1 cellular context compared by ENCODE assay signal in genomic region chr3:50616003-50616769, GRCh38.
A peak's percentile ranks its signal among the peaks of the same experiment; 100 is the strongest.
TF ChIP-seq lines count a peak whose summit lies in the region.

No MANE protein-coding gene starts in this region.

TF ChIP-seq in HepG2, 621 proteins besides CTCF, POLR2A, EP300 and RAD21 (continued from another document and continues in another):
- TF ChIP-seq RERE (CRISPR knock-in tag; IDR thresholded peaks at IDR 0.05; ENCODE audit: low read depth) (no peak), ZNF350 (CRISPR knock-in tag; IDR thresholded peaks at IDR 0.05; ENCODE audit: borderline replicate concordance, low read depth) (no peak), ZNF138 (CRISPR knock-in tag; IDR thresholded peaks at IDR 0.05; ENCODE audit: low read depth) (no peak), ZNF317 (CRISPR knock-in tag; IDR thresholded peaks at IDR 0.05) (no peak), RFX5 (IDR thresholded peaks at IDR 0.05; ENCODE audit: low read depth, low read length) (peak; percentile 47; the same call in 1 of the 2 replicates), HNRNPLL (IDR thresholded peaks at IDR 0.05; ENCODE audit: low read depth, low read length, poor library complexity, severe bottlenecking) (no peak), NAIF1 (CRISPR knock-in tag; IDR thresholded peaks at IDR 0.05; ENCODE audit: borderline replicate concordance) (no peak), FOXO4 (CRISPR knock-in tag; conservative IDR thresholded peaks at IDR 0.05) (no peak), ZNF678 (CRISPR knock-in tag; IDR thresholded peaks at IDR 0.05) (no peak), GLMP (CRISPR knock-in tag; IDR thresholded peaks at IDR 0.05; ENCODE audit: borderline replicate concordance) (no peak), IKZF1 (IDR thresholded peaks at IDR 0.05) (no peak), ZBTB7B (CRISPR knock-in tag; IDR thresholded peaks at IDR 0.05) (no peak), ZNF558 (CRISPR knock-in tag; IDR thresholded peaks at IDR 0.05; ENCODE audit: borderline replicate concordance) (no peak), IKZF4 (CRISPR knock-in tag; IDR thresholded peaks at IDR 0.05; ENCODE audit: borderline replicate concordance, low read depth, not compliant biosample characterization) (no peak), ZNF550 (CRISPR knock-in tag; IDR thresholded peaks at IDR 0.05; ENCODE audit: borderline replicate concordance) (no peak), ZNF337 (CRISPR knock-in tag; IDR thresholded peaks at IDR 0.05; ENCODE audit: borderline replicate concordance, low read depth) (no peak), ZBTB33 (CRISPR knock-in tag; IDR thresholded peaks at IDR 0.05) (no peak), AGO1 (IDR thresholded peaks at IDR 0.05; ENCODE audit: low read depth, low read length, poor library complexity, severe bottlenecking) (no peak), ZNF773 (CRISPR knock-in tag; IDR thresholded peaks at IDR 0.05; ENCODE audit: borderline replicate concordance) (0 out of 2 replicates have a peak, but pooled peaks have one; percentile 30), ZNF878 (CRISPR knock-in tag; IDR thresholded peaks at IDR 0.05) (no peak), ZNF747 (CRISPR knock-in tag; IDR thresholded peaks at IDR 0.05; ENCODE audit: borderline replicate concordance) (no peak), RBAK (CRISPR knock-in tag; IDR thresholded peaks at IDR 0.05) (no peak), TFDP2 (CRISPR knock-in tag; IDR thresholded peaks at IDR 0.05) (no peak), FOXK1 (CRISPR knock-in tag; IDR thresholded peaks at IDR 0.05; ENCODE audit: borderline replicate concordance, low read depth) (no peak), HNRNPK (IDR thresholded peaks at IDR 0.05; ENCODE audit: low read depth, low read length, poor library complexity, severe bottlenecking) (no peak), ZBTB34 (CRISPR knock-in tag; IDR thresholded peaks at IDR 0.05) (no peak), ARNT2 (CRISPR knock-in tag; IDR thresholded peaks at IDR 0.05; ENCODE audit: low read depth) (no peak), RFXAP (CRISPR knock-in tag; IDR thresholded peaks at IDR 0.05; ENCODE audit: borderline replicate concordance) (0 out of 2 replicates have a peak, but pooled peaks have one; percentile 24), HMG20B (CRISPR knock-in tag; conservative IDR thresholded peaks at IDR 0.05) (no peak), TARDBP (CRISPR knock-in tag; IDR thresholded peaks at IDR 0.05) (no peak), ZNF788 (CRISPR knock-in tag; IDR thresholded peaks at IDR 0.05; ENCODE audit: borderline replicate concordance) (no peak), ATF2 (CRISPR knock-in tag; IDR thresholded peaks at IDR 0.05) (0 out of 2 replicates have a peak, but pooled peaks have one; percentile 48), NR3C1 (CRISPR knock-in tag; IDR thresholded peaks at IDR 0.05) (no peak), SNRNP70 (IDR thresholded peaks at IDR 0.05; ENCODE audit: low read depth, low read length) (no peak), BHLHE40 (IDR thresholded peaks at IDR 0.05; ENCODE audit: low read length) (no peak; the same call in 1 of the 2 replicates), PRMT3 (CRISPR knock-in tag; IDR thresholded peaks at IDR 0.05; ENCODE audit: borderline replicate concordance, low read depth) (no peak), ZNF576 (CRISPR knock-in tag; IDR thresholded peaks at IDR 0.05) (no peak), ZBTB14 (CRISPR knock-in tag; IDR thresholded peaks at IDR 0.05) (no peak), ZNF776 (CRISPR knock-in tag; IDR thresholded peaks at IDR 0.05) (no peak), SRF (IDR thresholded peaks at IDR 0.05; ENCODE audit: low read depth, low read length) (no peak), TEAD2 (CRISPR knock-in tag; IDR thresholded peaks at IDR 0.05) (no peak), ATRX (CRISPR knock-in tag; IDR thresholded peaks at IDR 0.05; ENCODE audit: borderline replicate concordance) (no peak), NFRKB (IDR thresholded peaks at IDR 0.05) (no peak), ZBTB21 (CRISPR knock-in tag; IDR thresholded peaks at IDR 0.05) (no peak), ERF (CRISPR knock-in tag; IDR thresholded peaks at IDR 0.05) (peak; percentile 56; the same call in 1 of the 2 replicates), ZNF781 (CRISPR knock-in tag; IDR thresholded peaks at IDR 0.05; ENCODE audit: borderline replicate concordance, not compliant biosample characterization) (no peak), NFKBIZ (CRISPR knock-in tag; IDR thresholded peaks at IDR 0.05) (no peak), EEA1 (CRISPR knock-in tag; IDR thresholded peaks at IDR 0.05; ENCODE audit: borderline replicate concordance) (no peak), JARID2 (CRISPR knock-in tag; IDR thresholded peaks at IDR 0.05; ENCODE audit: insufficient replicate concordance) (no peak), ZSCAN21 (CRISPR knock-in tag; IDR thresholded peaks at IDR 0.05; ENCODE audit: borderline replicate concordance) (no peak), CENPX (CRISPR knock-in tag; IDR thresholded peaks at IDR 0.05) (no peak), CENPBD1 (CRISPR knock-in tag; IDR thresholded peaks at IDR 0.05; ENCODE audit: borderline replicate concordance, low read depth) (no peak), RELA (CRISPR knock-in tag; IDR thresholded peaks at IDR 0.05) (no peak), ZNF691 (CRISPR knock-in tag; IDR thresholded peaks at IDR 0.05; ENCODE audit: borderline replicate concordance, low read depth) (no peak; the same call in 1 of the 2 replicates)
